8 cellular contexts compared by ENCODE assay signal in the genomic region with DNA sequence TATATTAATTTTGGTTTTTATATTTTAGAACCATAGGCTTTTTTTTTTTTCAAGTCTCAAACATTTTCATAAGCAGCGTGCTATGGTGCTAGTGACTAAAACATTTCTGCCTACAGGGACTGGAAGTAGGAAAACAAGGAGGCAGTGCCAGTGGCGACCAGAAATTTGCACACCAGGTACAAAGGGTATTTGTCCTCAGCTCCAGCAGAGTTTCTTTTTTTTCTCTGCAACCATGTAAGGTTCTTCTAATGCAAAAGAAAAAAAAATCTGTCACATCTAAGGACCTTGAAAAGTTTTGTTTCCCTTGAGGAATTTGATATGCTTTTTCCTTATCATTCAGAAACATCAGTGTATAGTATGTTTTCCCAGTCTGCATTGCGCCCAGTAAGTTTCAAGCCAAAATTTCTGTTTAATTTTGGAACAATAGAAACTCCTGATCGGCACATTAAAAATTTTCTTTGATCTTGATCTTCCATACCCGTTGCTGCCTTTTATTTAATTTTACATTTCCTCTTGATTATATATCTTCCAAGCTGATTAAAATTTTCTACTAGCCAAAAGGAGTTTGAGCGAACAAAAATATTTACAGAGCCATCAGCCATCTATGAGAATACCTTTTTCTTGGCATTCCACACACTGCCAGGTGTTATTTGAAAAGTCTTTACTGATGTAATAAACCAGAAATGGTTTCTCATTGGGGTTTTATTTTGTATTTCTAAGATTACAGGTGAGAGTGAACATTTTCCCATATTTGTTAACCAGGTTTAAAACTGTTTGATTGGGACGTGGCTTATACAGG. TPM values are rescaled to one million over a fixed set of nuclear protein-coding genes. Genes with fewer than 3 reads are reported as not detected.
DNase-seq lines count a peak whose midpoint lies in the region; ATAC-seq and TF ChIP-seq lines count a peak whose summit lies in the region.

No MANE protein-coding gene starts in this region.

- H3K36me3 ChIP-seq in GM23248 (ENCODE audit: low read depth) (no peaks in the 10 kb centered on the region), Panc1 (ENCODE audit: control insufficient read depth, insufficient read depth, low read length) (peaks cover 3% of the 10 kb centered on the region; the same call in 1 of the 2 replicates), esophagus (ENCODE audit: control insufficient read depth in 2 of 2, insufficient read depth in 2 of 2, low read length in 1 of 2) (no peaks in the 10 kb centered on the region), rectal smooth muscle tissue (ENCODE audit: control insufficient read depth, insufficient read depth, low read length) (no peaks in the 10 kb centered on the region)

- peak overlapping the region; percentile 96 for H3K4me2 ChIP-seq in GM23248 (ENCODE audit: unreplicated experiment)

- TF ChIP-seq CTCF in Panc1 (IDR thresholded peaks at IDR 0.05): no peak

- peak overlapping the region; percentile 100 for H2AFZ ChIP-seq in GM23248

- no peak for ATAC-seq in Panc1
- no peak for ATAC-seq in GM18517 (IDR thresholded peaks at IDR 0.05; ENCODE audit: unreplicated experiment)
- ATAC-seq in HG03565 (IDR thresholded peaks at IDR 0.05; ENCODE audit: unreplicated experiment): no peak

- H3F3A ChIP-seq in GM23248 (ENCODE audit: insufficient read depth): peaks cover 8% of the 10 kb centered on the region

- WGBS in GM23248 (ENCODE audit: low coverage in 1 of 2, low lambda C conversion rate in 2 of 2, missing lambda C conversion rate in 2 of 2), 2 experiments: 54 to 56% methylated on average over 7 of the region's 7 CpGs
- 41 to 46% methylated on average over 7 of the region's 7 CpGs for WGBS in esophagus, 2 donors

- H3K4me3 ChIP-seq in GM23248: peak overlapping the region; percentile 97
- peak overlapping the region; percentile 82 to 91 for H3K4me3 ChIP-seq in Panc1 (ENCODE audit: low read depth in 2 of 2, low read length in 2 of 2)
- peak overlapping the region; percentile 44 to 79 for H3K4me3 ChIP-seq in esophagus (ENCODE audit: low read depth in 1 of 2, low read length in 2 of 2)
- H3K4me3 ChIP-seq in rectal smooth muscle tissue (ENCODE audit: low read length): peak overlapping the region; percentile 81

- intact Hi-C loops in Panc1 (cut with micrococcal nuclease; ENCODE audit: unreplicated experiment): no loop called here

- H3K27me3 ChIP-seq in GM23248 (replicated peaks; ENCODE audit: insufficient read depth) (no peaks in the 10 kb centered on the region), Panc1 (ENCODE audit: control insufficient read depth, insufficient read depth, low read length) (no peaks in the 10 kb centered on the region), esophagus (ENCODE audit: control insufficient read depth in 1 of 2, insufficient read depth in 2 of 2, low read length in 2 of 2) (no peaks in the 10 kb centered on the region), rectal smooth muscle tissue (ENCODE audit: control insufficient read depth, insufficient read depth, low read length) (no peaks in the 10 kb centered on the region)

- no TSS peak for BruUV-seq in Panc1 (replicated peaks; lab: Mats Ljungman, UMichigan)

- in situ Hi-C loops in GM23248 (cut with MboI) (loop anchor here (25.0 kb wide), 1 partner anchor 693 kb away; no protein-coding TSS in a partner anchor), Panc1 (cut with HindIII; ENCODE audit: low pct_unique_long_range_greater_than_20kb, low sequenced_read_pairs) (no loop called here)

- no peaks in the 10 kb centered on the region for H4K20me1 ChIP-seq in GM23248 (ENCODE audit: insufficient read depth)

- H3K79me2 ChIP-seq in GM23248 (ENCODE audit: insufficient read depth): peaks cover 38% of the 10 kb centered on the region

- H3K9me3 ChIP-seq in GM23248 (ENCODE audit: low read depth) (no peaks in the 10 kb centered on the region), Panc1 (ENCODE audit: control insufficient read depth, insufficient read depth, low read depth, low read length) (no peaks in the 10 kb centered on the region), esophagus (ENCODE audit: control insufficient read depth in 2 of 2, insufficient read depth in 1 of 2, low read depth in 1 of 2, low read length in 1 of 2) (no peaks in the 10 kb centered on the region)

- H3K4me1 ChIP-seq in GM23248 (ENCODE audit: insufficient read depth) (peaks cover 12% of the 10 kb centered on the region), Panc1 (ENCODE audit: control insufficient read depth, insufficient read depth, low read length) (peaks cover 21% of the 10 kb centered on the region; the same call in 1 of the 2 replicates), esophagus (ENCODE audit: control insufficient read depth in 2 of 2, insufficient read depth in 2 of 2, low read length in 1 of 2) (no peaks in the 10 kb centered on the region), rectal smooth muscle tissue (ENCODE audit: control insufficient read depth, insufficient read depth, low read length) (peaks cover 11% of the 10 kb centered on the region)

- POLR2A ChIA-PET in Panc1 (lab: Charles Lee): interaction anchor here (0.5 to 0.7 kb wide), 4 partner anchors 18 to 783 kb away, joined by 4 to 12 read pairs (median 6); no protein-coding TSS in a partner anchor

- H3K27ac ChIP-seq in GM23248 (peak overlapping the region; percentile 44), Panc1 (ENCODE audit: low read length) (peak overlapping the region; percentile 85), esophagus (ENCODE audit: low read depth in 2 of 2, low read length in 1 of 2) (peak overlapping the region; percentile 74 to 85), rectal smooth muscle tissue (ENCODE audit: low read depth, low read length) (peak overlapping the region; percentile 78)

- DNase-seq in GM23248: no peak
- no peak for DNase-seq in Panc1 (ENCODE audit: low read depth, low spot score)
- no peak for DNase-seq in NCI-H1436 (lab: John Stamatoyannopoulos, UW)
- no peak for DNase-seq in putamen (ENCODE audit: low spot score)

- peak overlapping the region; percentile 75 for H3K9ac ChIP-seq in GM23248
- no peak overlapping the region for H3K9ac ChIP-seq in rectal smooth muscle tissue (ENCODE audit: low read length)

- no peaks in the 10 kb centered on the region for H3K9me2 ChIP-seq in GM23248 (ENCODE audit: insufficient read depth)

- CTCF ChIA-PET in Panc1 (lab: Charles Lee): interaction anchor here (0.5 to 0.9 kb wide), 2 partner anchors 570 to 652 kb away, joined by 3 read pairs; no protein-coding TSS in a partner anchor

RNA-seq across cellular contexts. Expression of gene KLHDC10, which starts 1.0 kb away (rescaled TPM):
- total RNA-seq in GM23248 (2014; rRNA removed; shearing (Covaris generic)): 15.8 and 18.2 TPM in 2 replicates
- polyA plus RNA-seq in GM23248 (2016; fragmentation: Nextera tagmentation; extraction: Ambion mirVana): 3.3 and 3.4 TPM in 2 replicates
- 26.7 TPM for total RNA-seq in Panc1 (2021; ENCODE audit: unreplicated experiment)
- 21.2 TPM for polyA plus RNA-seq in Panc1 (2012; ENCODE audit: insufficient read length)
- polyA plus RNA-seq in esophagus: 1 to 10 TPM; 6.6 to 7.3 TPM

RNA-seq across cellular contexts. Expression of gene ZC3HC1, which starts 18.2 kb away (rescaled TPM):
- total RNA-seq in GM23248 (2014; rRNA removed; shearing (Covaris generic)): 15.7 and 20.1 TPM in 2 replicates
- 22.1 and 22.4 TPM in 2 replicates for polyA plus RNA-seq in GM23248 (2016; fragmentation: Nextera tagmentation; extraction: Ambion mirVana)
- total RNA-seq in Panc1 (2021; ENCODE audit: unreplicated experiment): 32.3 TPM
- polyA plus RNA-seq in Panc1 (2012; ENCODE audit: insufficient read length): 23.5 TPM
- 1 to 10 TPM; 6.5 to 7.2 TPM for polyA plus RNA-seq in esophagus
